Comparison of ENCODE assay signal across 10 cellular contexts in genomic region chr12:47206450-47206830, GRCh38.
DNase-seq lines count a peak whose midpoint lies in the region; ATAC-seq lines count a peak whose summit lies in the region.
"Had no signal": no experiment of that assay in that cellular context is flagged by ENCODE, and none has a peak within 500 bp of the region (broad histone marks: within the 10 kb centered on the region; RNA-seq: fewer than 3 reads in every experiment).

No MANE protein-coding gene starts in this region.

- no peaks in the 10 kb centered on the region for H3K27me3 ChIP-seq in CD4-positive, alpha-beta memory T cell (ENCODE audit: insufficient read depth, low read length)
- no peaks in the 10 kb centered on the region for H3K27me3 ChIP-seq in naive thymus-derived CD4-positive, alpha-beta T cell (ENCODE audit: control insufficient read depth in 2 of 2, insufficient read depth in 2 of 2, low read length in 2 of 2)
- H3K27me3 ChIP-seq: left lung, tibial artery had no signal

- ATAC-seq in naive thymus-derived CD4-positive, alpha-beta T cell, result no peak

- peak in 1 of 5 donors; percentile 33 for DNase-seq in CD4-positive, alpha-beta memory T cell
- DNase-seq in activated T-helper 2 cell treated with anti-CD3 and anti-CD28 coated beads, Interferon-gamma antibody, Interleukin-2, Interleukin-4, amounts not matched to agents 10 μg/mL and 5 μg/mL and 100 μg/mL, durations not matched to agents 14 hours and 24 hours and 36 hours (ENCODE audit: low spot score), result no peak
- peak in 1 of 9 donors; percentile 23 for DNase-seq in naive thymus-derived CD4-positive, alpha-beta T cell
- no peak for DNase-seq in hepatic stellate cell (ENCODE audit: low spot score)
- no peak for DNase-seq in UCSD-AML1 (lab: John Stamatoyannopoulos, UW; ENCODE audit: unreplicated experiment)
- DNase-seq in activated effector memory CD4-positive, alpha-beta T cell treated with anti-CD3 and anti-CD28 coated beads, Interleukin-2, amount 50 U/mL, for 16 hours, result no peak
- DNase-seq: left lung, NCI-H1048, tibial artery had no signal

- no peaks in the 10 kb centered on the region for H3K27me3 Mint-ChIP-seq in CD4-positive, alpha-beta memory T cell
- H3K27me3 Mint-ChIP-seq in IgD-negative memory B cell, result no peaks in the 10 kb centered on the region
- no peaks in the 10 kb centered on the region for H3K27me3 Mint-ChIP-seq in activated T-helper 2 cell treated with anti-CD3 and anti-CD28 coated beads, Interferon-gamma antibody, Interleukin-2, Interleukin-4, amounts not matched to agents 10 μg/mL and 5 μg/mL and 100 μg/mL, durations not matched to agents 14 hours and 24 hours and 36 hours (ENCODE audit: low read depth)
- no peaks in the 10 kb centered on the region for H3K27me3 Mint-ChIP-seq in naive thymus-derived CD4-positive, alpha-beta T cell

- POLR2A ChIA-PET in CD4-positive, alpha-beta memory T cell (lab: Charles Lee; ENCODE audit: partially characterized antibody), result interaction anchor here (1.0 to 17.3 kb wide), 11 partner anchors 12 to 203 kb away, joined by 3 to 354 read pairs (median 19); partner anchors contain the start of genes AMIGO2 and PCED1B
- POLR2A ChIA-PET in naive thymus-derived CD4-positive, alpha-beta T cell (lab: Charles Lee), result interaction anchor here (1.0 to 4.0 kb wide), 10 partner anchors 8 to 154 kb away, joined by 3 to 36 read pairs (median 6); partner anchors contain the start of genes AMIGO2 and PCED1B

- CTCF ChIA-PET in CD4-positive, alpha-beta memory T cell (lab: Charles Lee; ENCODE audit: partially characterized antibody), result interaction anchor here (1.4 to 4.0 kb wide), 6 partner anchors 10 to 191 kb away, joined by 7 to 48 read pairs (median 23); partner anchors contain the start of genes AMIGO2 and PCED1B
- CTCF ChIA-PET in naive thymus-derived CD4-positive, alpha-beta T cell (lab: Charles Lee), result interaction anchor here (1.0 to 2.0 kb wide), 2 partner anchors 172 to 191 kb away, joined by 3 to 8 read pairs; no protein-coding TSS in a partner anchor

- H3K9me3 Mint-ChIP-seq in CD4-positive, alpha-beta memory T cell, result peaks cover 0 to 3% (median 0%) of the 10 kb centered on the region in 8 donors
- no peaks in the 10 kb centered on the region for H3K9me3 Mint-ChIP-seq in IgD-negative memory B cell
- H3K9me3 Mint-ChIP-seq in activated T-helper 2 cell treated with anti-CD3 and anti-CD28 coated beads, Interferon-gamma antibody, Interleukin-2, Interleukin-4, amounts not matched to agents 10 μg/mL and 5 μg/mL and 100 μg/mL, durations not matched to agents 14 hours and 24 hours and 36 hours, result no peaks in the 10 kb centered on the region
- no peaks in the 10 kb centered on the region for H3K9me3 Mint-ChIP-seq in naive thymus-derived CD4-positive, alpha-beta T cell

- peak overlapping the region; percentile 68 to 97 (median 82) for H3K4me3 Mint-ChIP-seq in CD4-positive, alpha-beta memory T cell
- H3K4me3 Mint-ChIP-seq in IgD-negative memory B cell, result peak overlapping the region; percentile 69 to 89 (median 86)
- peak overlapping the region; percentile 60 for H3K4me3 Mint-ChIP-seq in activated T-helper 2 cell treated with anti-CD3 and anti-CD28 coated beads, Interferon-gamma antibody, Interleukin-2, Interleukin-4, amounts not matched to agents 10 μg/mL and 5 μg/mL and 100 μg/mL, durations not matched to agents 14 hours and 24 hours and 36 hours (ENCODE audit: low read depth)
- H3K4me3 Mint-ChIP-seq in naive thymus-derived CD4-positive, alpha-beta T cell, result peak overlapping the region; percentile 60 to 99 (median 84)

- H3K27ac ChIP-seq in CD4-positive, alpha-beta memory T cell (ENCODE audit: low read depth, low read length), result peak overlapping the region; percentile 60
- H3K27ac ChIP-seq in naive thymus-derived CD4-positive, alpha-beta T cell (ENCODE audit: low read depth, low read length), result peak overlapping the region; percentile 76
- H3K27ac ChIP-seq: tibial artery had no signal

- H3K36me3 Mint-ChIP-seq in CD4-positive, alpha-beta memory T cell, result peaks cover 72 to 78% of the 10 kb centered on the region in 2 donors
- peaks cover 5% of the 10 kb centered on the region for H3K36me3 Mint-ChIP-seq in IgD-negative memory B cell
- H3K36me3 Mint-ChIP-seq in activated T-helper 2 cell treated with anti-CD3 and anti-CD28 coated beads, Interferon-gamma antibody, Interleukin-2, Interleukin-4, amounts not matched to agents 10 μg/mL and 5 μg/mL and 100 μg/mL, durations not matched to agents 14 hours and 24 hours and 36 hours (ENCODE audit: low read depth), result peaks cover 80% of the 10 kb centered on the region
- H3K36me3 Mint-ChIP-seq in naive thymus-derived CD4-positive, alpha-beta T cell, result peaks cover 16 to 62% (median 58%) of the 10 kb centered on the region in 5 donors

- intact Hi-C loops in CD4-positive, alpha-beta memory T cell (cut with micrococcal nuclease), result loop anchor here (2.0 kb wide), 1 partner anchor 14 kb away; no protein-coding TSS in a partner anchor
- intact Hi-C loops in activated T-helper 2 cell treated with anti-CD3 and anti-CD28 coated beads, Interferon-gamma antibody, Interleukin-2, Interleukin-4, amounts not matched to agents 10 μg/mL and 5 μg/mL and 100 μg/mL, durations not matched to agents 14 hours and 24 hours and 36 hours (cut with micrococcal nuclease), result loop anchor here (1.0 to 5.0 kb wide), 4 partner anchors 13 to 174 kb away; no protein-coding TSS in a partner anchor
- intact Hi-C loops in naive thymus-derived CD4-positive, alpha-beta T cell (cut with micrococcal nuclease), result loop anchor here (2.0 kb wide), 2 partner anchors 14 kb away; no protein-coding TSS in a partner anchor

- H3K4me1 ChIP-seq in CD4-positive, alpha-beta memory T cell (ENCODE audit: insufficient read depth, low read length), result peaks cover 85% of the 10 kb centered on the region
- peaks cover 72 to 83% of the 10 kb centered on the region in 2 donors for H3K4me1 ChIP-seq in naive thymus-derived CD4-positive, alpha-beta T cell (ENCODE audit: control insufficient read depth in 2 of 2, insufficient read depth in 2 of 2, low read length in 2 of 2)
- H3K4me1 ChIP-seq: tibial artery had no signal

- H3K4me1 Mint-ChIP-seq in CD4-positive, alpha-beta memory T cell, result peaks cover 65 to 88% (median 76%) of the 10 kb centered on the region in 4 donors
- H3K4me1 Mint-ChIP-seq in IgD-negative memory B cell, result peaks cover 59 to 69% (median 62%) of the 10 kb centered on the region in 3 donors
- peaks cover 56% of the 10 kb centered on the region for H3K4me1 Mint-ChIP-seq in activated T-helper 2 cell treated with anti-CD3 and anti-CD28 coated beads, Interferon-gamma antibody, Interleukin-2, Interleukin-4, amounts not matched to agents 10 μg/mL and 5 μg/mL and 100 μg/mL, durations not matched to agents 14 hours and 24 hours and 36 hours (ENCODE audit: low read depth)
- H3K4me1 Mint-ChIP-seq in naive thymus-derived CD4-positive, alpha-beta T cell, result peaks cover 55 to 96% (median 75%) of the 10 kb centered on the region in 7 donors

- peaks cover 56% of the 10 kb centered on the region for H3K36me3 ChIP-seq in CD4-positive, alpha-beta memory T cell (ENCODE audit: insufficient read depth, low read length)
- H3K36me3 ChIP-seq in naive thymus-derived CD4-positive, alpha-beta T cell (ENCODE audit: control insufficient read depth in 2 of 3, insufficient read depth in 3 of 3, low read length in 3 of 3), result peaks cover 26 to 42% (median 39%) of the 10 kb centered on the region in 3 experiments
- H3K36me3 ChIP-seq: tibial artery had no signal

- H3K4me3 ChIP-seq in CD4-positive, alpha-beta memory T cell (ENCODE audit: low read length in 2 of 2), result peak overlapping the region; percentile 24 to 64
- H3K4me3 ChIP-seq in naive thymus-derived CD4-positive, alpha-beta T cell (ENCODE audit: low read length), result peak overlapping the region; percentile 42
- H3K4me3 ChIP-seq: left lung, tibial artery had no signal

- H3K9me3 ChIP-seq in CD4-positive, alpha-beta memory T cell (ENCODE audit: control insufficient read depth in 1 of 2, low read length in 2 of 2), result no peaks in the 10 kb centered on the region
- H3K9me3 ChIP-seq in naive thymus-derived CD4-positive, alpha-beta T cell (ENCODE audit: control insufficient read depth in 2 of 3, low read length in 3 of 3), result no peaks in the 10 kb centered on the region
- H3K9me3 ChIP-seq: left lung, tibial artery had no signal

- H3K27ac Mint-ChIP-seq in CD4-positive, alpha-beta memory T cell, result peak overlapping the region; percentile 87 to 96 (median 94)
- H3K27ac Mint-ChIP-seq in IgD-negative memory B cell, result peak overlapping the region; percentile 91 to 95 (median 93)
- H3K27ac Mint-ChIP-seq in activated T-helper 2 cell treated with anti-CD3 and anti-CD28 coated beads, Interferon-gamma antibody, Interleukin-2, Interleukin-4, amounts not matched to agents 10 μg/mL and 5 μg/mL and 100 μg/mL, durations not matched to agents 14 hours and 24 hours and 36 hours, result peak overlapping the region; percentile 86
- peak overlapping the region; percentile 41 to 98 (median 93) for H3K27ac Mint-ChIP-seq in naive thymus-derived CD4-positive, alpha-beta T cell
